15 cellular contexts compared by ENCODE assay signal in the genomic region with DNA sequence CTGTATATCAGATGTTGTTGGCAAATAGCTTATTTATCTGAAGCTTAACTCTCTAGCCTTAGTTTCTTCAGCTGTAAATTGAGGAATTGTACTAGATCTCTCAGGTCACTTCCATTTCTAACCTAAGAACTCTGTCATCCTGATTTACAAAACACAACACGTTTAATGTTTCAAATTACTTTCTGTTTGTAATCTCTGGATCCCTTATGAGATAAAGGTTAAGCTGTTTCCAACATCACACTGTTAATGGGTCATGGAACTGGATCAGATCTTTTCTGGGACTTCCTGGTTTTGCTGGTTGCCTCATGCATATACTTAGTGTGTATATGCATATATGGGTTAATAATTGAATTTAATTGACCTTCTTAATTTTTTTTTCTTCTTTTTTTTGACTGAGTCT.
"Had no signal": no experiment of that assay in that cellular context is flagged by ENCODE, and none has a peak within 500 bp of the region (broad histone marks: within the 10 kb centered on the region; RNA-seq: fewer than 3 reads in every experiment).

No MANE protein-coding gene starts in this region.

- H3K27ac ChIP-seq: ascending aorta, SJSA1 had no signal

- H3K27me3 Mint-ChIP-seq: activated CD4-positive, alpha-beta T cell treated with anti-CD3 and anti-CD28 coated beads, Interleukin-2, amount 10 ng/mL, durations not matched to agents 24 days and 14 days; progenitor cell of endocrine pancreas had no signal

- DNase-seq: activated CD4-positive, alpha-beta T cell treated with anti-CD3 and anti-CD28 coated beads, Interleukin-2, amount 10 ng/mL, durations not matched to agents 24 days and 14 days; activated CD4-positive, CD25-positive, alpha-beta regulatory T cell; activated CD8-positive, alpha-beta memory T cell treated with anti-CD3 and anti-CD28 coated beads for 24 hours; dermis blood vessel endothelial cell; endodermal cell; hypothalamus; occipital lobe; right lobe of liver; stimulated activated CD4-positive, alpha-beta T cell treated with anti-CD3 and anti-CD28 coated beads, Interleukin-1b, Interleukin-23, amount 100 ng/mL, for 48 hours had no signal

- H3K27ac Mint-ChIP-seq: activated CD4-positive, alpha-beta T cell treated with anti-CD3 and anti-CD28 coated beads, Interleukin-2, amount 10 ng/mL, durations not matched to agents 24 days and 14 days; activated T-helper 1 cell treated with anti-CD3 and anti-CD28 coated beads, Interleukin-12 subunit alpha, Interleukin-12 subunit beta, Interleukin-2, Interleukin-4 antibody, amounts not matched to agents 30 ng/mL and 10 ng/mL and 1 ng/mL, durations not matched to agents 14 hours and 24 hours and 36 hours; endodermal cell; nephron; progenitor cell of endocrine pancreas had no signal

- H3K4me3 ChIP-seq: ascending aorta, right lobe of liver, SJSA1, tibial nerve had no signal

- H3K36me3 ChIP-seq: right lobe of liver had no signal

- H3K9me3 Mint-ChIP-seq: activated CD4-positive, alpha-beta T cell treated with anti-CD3 and anti-CD28 coated beads, Interleukin-2, amount 10 ng/mL, durations not matched to agents 24 days and 14 days; activated T-helper 1 cell treated with anti-CD3 and anti-CD28 coated beads, Interleukin-12 subunit alpha, Interleukin-12 subunit beta, Interleukin-2, Interleukin-4 antibody, amounts not matched to agents 30 ng/mL and 10 ng/mL and 1 ng/mL, durations not matched to agents 14 hours and 24 hours and 36 hours; endodermal cell; nephron had no signal

- H3K9me3 ChIP-seq: ascending aorta, right lobe of liver, SJSA1, tibial nerve had no signal

- H3K4me3 Mint-ChIP-seq: activated CD4-positive, alpha-beta T cell treated with anti-CD3 and anti-CD28 coated beads, Interleukin-2, amount 10 ng/mL, durations not matched to agents 24 days and 14 days; activated T-helper 1 cell treated with anti-CD3 and anti-CD28 coated beads, Interleukin-12 subunit alpha, Interleukin-12 subunit beta, Interleukin-2, Interleukin-4 antibody, amounts not matched to agents 30 ng/mL and 10 ng/mL and 1 ng/mL, durations not matched to agents 14 hours and 24 hours and 36 hours; endodermal cell; nephron had no signal

- H3K27me3 ChIP-seq: ascending aorta, right lobe of liver, SJSA1, tibial nerve had no signal
